22 cellular contexts compared by ENCODE assay signal in genomic region chr13:112447761-112448603, GRCh38.
A peak's percentile ranks its signal among the peaks of the same experiment; 100 is the strongest.
DNase-seq lines count a peak whose midpoint lies in the region; ATAC-seq and TF ChIP-seq lines count a peak whose summit lies in the region.
"Had no signal": no experiment of that assay in that cellular context is flagged by ENCODE, and none has a peak within 500 bp of the region (broad histone marks: within the 10 kb centered on the region; RNA-seq: fewer than 3 reads in every experiment).

No MANE protein-coding gene starts in this region.

- H3K9me3 ChIP-seq in upper lobe of right lung, result no peaks in the 10 kb centered on the region
- H3K9me3 ChIP-seq: BLaER1, body of pancreas, esophagus squamous epithelium, gastroesophageal sphincter, upper lobe of left lung had no signal

- no peaks in the 10 kb centered on the region for H3K9me3 Mint-ChIP-seq in activated naive CD4-positive, alpha-beta T cell treated with anti-CD3 and anti-CD28 coated beads, Interleukin-2, amount 10 ng/mL, durations not matched to agents 7 days and 5 days
- H3K9me3 Mint-ChIP-seq in activated T-helper 17 cell treated with anti-CD3 and anti-CD28 coated beads, Interleukin-2, amount 50 U/mL, for 72 hours, result no peaks in the 10 kb centered on the region
- H3K9me3 Mint-ChIP-seq: memory B cell had no signal

- H3K4me1 ChIP-seq in upper lobe of right lung, result peaks cover 3% of the 10 kb centered on the region
- H3K4me1 ChIP-seq: upper lobe of left lung had no signal

- H3K36me3 ChIP-seq in upper lobe of right lung, result no peaks in the 10 kb centered on the region
- H3K36me3 ChIP-seq: BLaER1, esophagus squamous epithelium, gastroesophageal sphincter, upper lobe of left lung had no signal

- intact Hi-C loops in upper lobe of right lung (cut with DNase I), result no loop called here

- H3K4me3 ChIP-seq in upper lobe of right lung, result no peak overlapping the region
- H3K4me3 ChIP-seq: BLaER1, body of pancreas, esophagus squamous epithelium, gastroesophageal sphincter, upper lobe of left lung had no signal

- no peak overlapping the region for H3K27ac ChIP-seq in upper lobe of right lung
- H3K27ac ChIP-seq: BLaER1, body of pancreas, esophagus squamous epithelium, gastroesophageal sphincter, upper lobe of left lung had no signal

- TF ChIP-seq CTCF in upper lobe of right lung (IDR thresholded peaks at IDR 0.05), result no peak

- CTCF ChIA-PET in activated naive CD4-positive, alpha-beta T cell treated with anti-CD3 and anti-CD28 coated beads, Interleukin-2, amount 10 ng/mL, durations not matched to agents 7 days and 5 days (lab: Charles Lee), result no interaction called here

- H3K4me1 Mint-ChIP-seq in activated naive CD4-positive, alpha-beta T cell treated with anti-CD3 and anti-CD28 coated beads, Interleukin-2, amount 10 ng/mL, durations not matched to agents 7 days and 5 days, result no peaks in the 10 kb centered on the region
- H3K4me1 Mint-ChIP-seq in activated T-helper 17 cell treated with anti-CD3 and anti-CD28 coated beads, Interleukin-2, amount 50 U/mL, for 72 hours, result no peaks in the 10 kb centered on the region

- H3K36me3 Mint-ChIP-seq in activated naive CD4-positive, alpha-beta T cell treated with anti-CD3 and anti-CD28 coated beads, Interleukin-2, amount 10 ng/mL, durations not matched to agents 7 days and 5 days, result no peaks in the 10 kb centered on the region
- no peaks in the 10 kb centered on the region for H3K36me3 Mint-ChIP-seq in activated T-helper 17 cell treated with anti-CD3 and anti-CD28 coated beads, Interleukin-2, amount 50 U/mL, for 72 hours (ENCODE audit: low read depth)
- H3K36me3 Mint-ChIP-seq: memory B cell had no signal

- H3K27me3 ChIP-seq in upper lobe of right lung, result peaks cover 22% of the 10 kb centered on the region
- H3K27me3 ChIP-seq: BLaER1 had no signal

- no peak overlapping the region for H3K4me3 Mint-ChIP-seq in activated naive CD4-positive, alpha-beta T cell treated with anti-CD3 and anti-CD28 coated beads, Interleukin-2, amount 10 ng/mL, durations not matched to agents 7 days and 5 days
- no peak overlapping the region for H3K4me3 Mint-ChIP-seq in activated T-helper 17 cell treated with anti-CD3 and anti-CD28 coated beads, Interleukin-2, amount 50 U/mL, for 72 hours
- H3K4me3 Mint-ChIP-seq: memory B cell had no signal

- no peak overlapping the region for H3K27ac Mint-ChIP-seq in activated naive CD4-positive, alpha-beta T cell treated with anti-CD3 and anti-CD28 coated beads, Interleukin-2, amount 10 ng/mL, durations not matched to agents 7 days and 5 days
- H3K27ac Mint-ChIP-seq in activated T-helper 17 cell treated with anti-CD3 and anti-CD28 coated beads, Interleukin-2, amount 50 U/mL, for 72 hours, result no peak overlapping the region
- H3K27ac Mint-ChIP-seq: memory B cell had no signal

- peak; percentile 11 for DNase-seq in activated naive CD4-positive, alpha-beta T cell treated with anti-CD3 and anti-CD28 coated beads, Interleukin-2, amount 10 ng/mL, durations not matched to agents 7 days and 5 days
- no peak for DNase-seq in activated naive CD4-positive, alpha-beta T cell treated with anti-CD3 and anti-CD28 coated beads, Interleukin-2, amount 50 U/mL, for 16 hours
- DNase-seq in NCI-H69 (lab: John Stamatoyannopoulos, UW), result peak; percentile 75
- peak; percentile 42 for DNase-seq in left lobe of liver (ENCODE audit: low spot score)
- DNase-seq in upper lobe of right lung, result no peak
- no peak for DNase-seq in DMS153 treated with DMSO at 0.1 percent for 48 hours (lab: John Stamatoyannopoulos, UW; ENCODE audit: unreplicated experiment)
- DNase-seq: ACHN; body of pancreas; Calu3; effector memory CD4-positive, alpha-beta T cell; esophagus squamous epithelium; IMR-90; NCI-H2171 treated with DMSO at 0.1 percent for 48 hours; Right ventricle myocardium superior; stimulated activated CD4-positive, alpha-beta T cell treated with anti-CD3 and anti-CD28 coated beads, Interleukin-12 subunit alpha, Interleukin-12 subunit beta, amount 100 ng/mL, for 4 hours had no signal

- peaks cover 20% of the 10 kb centered on the region for H3K27me3 Mint-ChIP-seq in activated naive CD4-positive, alpha-beta T cell treated with anti-CD3 and anti-CD28 coated beads, Interleukin-2, amount 10 ng/mL, durations not matched to agents 7 days and 5 days
- H3K27me3 Mint-ChIP-seq in activated T-helper 17 cell treated with anti-CD3 and anti-CD28 coated beads, Interleukin-2, amount 50 U/mL, for 72 hours, result peaks cover 10% of the 10 kb centered on the region

- ATAC-seq in left lobe of liver (no peak), upper lobe of right lung (peak; percentile 5), GM21423 (IDR thresholded peaks at IDR 0.05; ENCODE audit: unreplicated experiment) (no peak)
- no peak for ATAC-seq in activated T-helper 17 cell treated with anti-CD3 and anti-CD28 coated beads, Interleukin-2, amount 50 U/mL, for 72 hours (replicated peaks)
- ATAC-seq: activated CD4-positive, CD25-positive, alpha-beta regulatory T cell treated with anti-CD3 and anti-CD28 coated beads, Interleukin-2, amount 50 U/mL, for 24 hours; body of pancreas; gastroesophageal sphincter had no signal

Comparison
In these comparisons a context has a peak if more than half of its experiments do, and no peak if none do; other contexts are left out.
1. DNase-seq: peak in activated naive CD4-positive, alpha-beta T cell treated with anti-CD3 and anti-CD28 coated beads, Interleukin-2, amount 10 ng/mL, durations not matched to agents 7 days and 5 days (single experiment), NCI-H69 (single experiment) and left lobe of liver (single experiment); none in activated naive CD4-positive, alpha-beta T cell treated with anti-CD3 and anti-CD28 coated beads, Interleukin-2, amount 50 U/mL, for 16 hours (single experiment), upper lobe of right lung (single experiment) and DMS153 treated with DMSO at 0.1 percent for 48 hours (single experiment).